ENCODE assay signal across 10 cellular contexts in the genomic region with DNA sequence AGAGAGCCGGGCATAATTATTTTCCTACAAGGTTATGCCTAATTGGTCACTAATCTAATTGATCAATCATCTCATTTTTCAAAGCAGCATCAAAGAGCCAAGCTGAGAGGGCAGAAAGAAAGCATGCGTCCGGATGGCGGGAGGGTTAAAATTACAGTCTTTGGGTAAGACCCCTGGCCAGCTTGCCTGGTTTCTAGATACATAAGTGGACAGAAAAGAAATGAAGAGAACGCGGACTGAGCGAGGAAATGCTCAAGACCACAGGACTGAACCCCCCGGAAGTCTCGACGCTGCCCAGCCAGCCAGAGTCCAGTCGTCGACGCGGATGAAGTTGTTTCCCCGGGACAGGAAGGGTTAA.
DNase-seq lines count a peak whose midpoint lies in the region; ATAC-seq and TF ChIP-seq lines count a peak whose summit lies in the region.
"Had no signal": no experiment of that assay in that cellular context is flagged by ENCODE, and none has a peak within 500 bp of the region (broad histone marks: within the 10 kb centered on the region; RNA-seq: fewer than 3 reads in every experiment).

No MANE protein-coding gene starts in this region.

- no peak for TF ChIP-seq CTCF in CD8-positive, alpha-beta T cell (IDR thresholded peaks at IDR 0.05)
- no peak for TF ChIP-seq CTCF in foreskin fibroblast (IDR thresholded peaks at IDR 0.05; ENCODE audit: low read depth, low read length)
- no peak for TF ChIP-seq CTCF in progenitor cell of endocrine pancreas (IDR thresholded peaks at IDR 0.05; ENCODE audit: unreplicated experiment)

- no peak for TF ChIP-seq POLR2A in GM18505 (IDR thresholded peaks at IDR 0.05; ENCODE audit: borderline replicate concordance, extremely low read depth, insufficient read depth, insufficient read length)

- ATAC-seq in CD8-positive, alpha-beta T cell, result no peak
- ATAC-seq in GM19351 (IDR thresholded peaks at IDR 0.05; ENCODE audit: unreplicated experiment) (no peak), GM18505 (IDR thresholded peaks at IDR 0.05; ENCODE audit: unreplicated experiment) (no peak), HG02938 (IDR thresholded peaks at IDR 0.05; ENCODE audit: unreplicated experiment) (no peak)

- H3K4me1 Mint-ChIP-seq in CD8-positive, alpha-beta T cell (ENCODE audit: low read depth), result peaks cover 13% of the 10 kb centered on the region
- peaks cover 6% of the 10 kb centered on the region for H3K4me1 Mint-ChIP-seq in progenitor cell of endocrine pancreas (ENCODE audit: low read depth)
- peaks cover 2% of the 10 kb centered on the region for H3K4me1 Mint-ChIP-seq in activated CD4-positive, alpha-beta T cell treated with anti-CD3 and anti-CD28 coated beads, Interleukin-2, amount 10 ng/mL, durations not matched to agents 7 days and 5 days
- H3K4me1 Mint-ChIP-seq: memory B cell had no signal

- H3K36me3 ChIP-seq in CD8-positive, alpha-beta T cell (ENCODE audit: insufficient read depth, low read length), result no peaks in the 10 kb centered on the region

- H3K27me3 Mint-ChIP-seq in CD8-positive, alpha-beta T cell (ENCODE audit: low read depth), result peaks cover 41% of the 10 kb centered on the region
- peaks cover 86% of the 10 kb centered on the region for H3K27me3 Mint-ChIP-seq in progenitor cell of endocrine pancreas
- H3K27me3 Mint-ChIP-seq in activated CD4-positive, alpha-beta T cell treated with anti-CD3 and anti-CD28 coated beads, Interleukin-2, amount 10 ng/mL, durations not matched to agents 7 days and 5 days, result peaks cover 44% of the 10 kb centered on the region

- DNase-seq in CD8-positive, alpha-beta T cell, result no peak
- no peak for DNase-seq in Jurkat, Clone E6-1 (ENCODE audit: low read depth, low spot score)
- DNase-seq in foreskin fibroblast, result no peak
- no peak for DNase-seq in progenitor cell of endocrine pancreas (ENCODE audit: low spot score, unreplicated experiment)
- DNase-seq in activated CD4-positive, alpha-beta T cell treated with anti-CD3 and anti-CD28 coated beads, Interleukin-2, amount 10 ng/mL, durations not matched to agents 7 days and 5 days, result no peak
- DNase-seq: NCI-H187 had no signal

- H3K9me3 ChIP-seq in CD8-positive, alpha-beta T cell (ENCODE audit: low read length), result no peaks in the 10 kb centered on the region

- CTCF ChIA-PET in CD8-positive, alpha-beta T cell (lab: Charles Lee), result no interaction called here
- CTCF ChIA-PET in activated CD4-positive, alpha-beta T cell treated with anti-CD3 and anti-CD28 coated beads, Interleukin-2, amount 10 ng/mL, durations not matched to agents 7 days and 5 days (lab: Charles Lee), result interaction anchor here (1.4 kb wide), 1 partner anchor 10 kb away, joined by 3 read pairs; no protein-coding TSS in a partner anchor

- intact Hi-C loops in CD8-positive, alpha-beta T cell (cut with DNase I, micrococcal nuclease), result no loop called here

- no peak overlapping the region for H3K27ac ChIP-seq in CD8-positive, alpha-beta T cell (ENCODE audit: low read depth, low read length)

- H3K27me3 ChIP-seq in CD8-positive, alpha-beta T cell (ENCODE audit: insufficient read depth, low read length), result no peaks in the 10 kb centered on the region

- no peak overlapping the region for H3K4me3 ChIP-seq in CD8-positive, alpha-beta T cell (ENCODE audit: low read depth, low read length)
- H3K4me3 ChIP-seq in Jurkat, Clone E6-1 (ENCODE audit: low read length), result peak overlapping the region; percentile 41
- H3K4me3 ChIP-seq in foreskin fibroblast (ENCODE audit: low read depth in 1 of 2, low read length in 2 of 2), result peak overlapping the region; percentile 3 to 59

- H3K36me3 Mint-ChIP-seq in CD8-positive, alpha-beta T cell, result no peaks in the 10 kb centered on the region
- H3K36me3 Mint-ChIP-seq in progenitor cell of endocrine pancreas (ENCODE audit: insufficient read depth), result no peaks in the 10 kb centered on the region
- H3K36me3 Mint-ChIP-seq in activated CD4-positive, alpha-beta T cell treated with anti-CD3 and anti-CD28 coated beads, Interleukin-2, amount 10 ng/mL, durations not matched to agents 7 days and 5 days (ENCODE audit: low read depth), result no peaks in the 10 kb centered on the region
- H3K36me3 Mint-ChIP-seq: memory B cell had no signal

- POLR2A ChIA-PET in CD8-positive, alpha-beta T cell (lab: Charles Lee), result no interaction called here
- POLR2A ChIA-PET in activated CD4-positive, alpha-beta T cell treated with anti-CD3 and anti-CD28 coated beads, Interleukin-2, amount 10 ng/mL, durations not matched to agents 7 days and 5 days (lab: Charles Lee), result no interaction called here

- peak overlapping the region; percentile 53 for H3K4me3 Mint-ChIP-seq in CD8-positive, alpha-beta T cell
- H3K4me3 Mint-ChIP-seq in progenitor cell of endocrine pancreas (ENCODE audit: low read depth), result peak overlapping the region; percentile 60
- no peak overlapping the region for H3K4me3 Mint-ChIP-seq in activated CD4-positive, alpha-beta T cell treated with anti-CD3 and anti-CD28 coated beads, Interleukin-2, amount 10 ng/mL, durations not matched to agents 7 days and 5 days
- H3K4me3 Mint-ChIP-seq: memory B cell had no signal

- H3K27ac Mint-ChIP-seq in CD8-positive, alpha-beta T cell, result no peak overlapping the region
- peak overlapping the region; percentile 67 for H3K27ac Mint-ChIP-seq in progenitor cell of endocrine pancreas
- H3K27ac Mint-ChIP-seq in activated CD4-positive, alpha-beta T cell treated with anti-CD3 and anti-CD28 coated beads, Interleukin-2, amount 10 ng/mL, durations not matched to agents 7 days and 5 days, result no peak overlapping the region
- H3K27ac Mint-ChIP-seq: memory B cell had no signal

- H3K4me1 ChIP-seq in CD8-positive, alpha-beta T cell (ENCODE audit: insufficient read depth, low read length), result no peaks in the 10 kb centered on the region

- no peaks in the 10 kb centered on the region for H3K9me3 Mint-ChIP-seq in CD8-positive, alpha-beta T cell
- no peaks in the 10 kb centered on the region for H3K9me3 Mint-ChIP-seq in progenitor cell of endocrine pancreas (ENCODE audit: low read depth)
- no peaks in the 10 kb centered on the region for H3K9me3 Mint-ChIP-seq in activated CD4-positive, alpha-beta T cell treated with anti-CD3 and anti-CD28 coated beads, Interleukin-2, amount 10 ng/mL, durations not matched to agents 7 days and 5 days
- H3K9me3 Mint-ChIP-seq: memory B cell had no signal
